In genomic region chr2:119941981-119942513, GRCh38 we compare ENCODE assay signal across 23 cellular contexts.
"Had no signal": no experiment of that assay in that cellular context is flagged by ENCODE, and none has a peak within 500 bp of the region (broad histone marks: within the 10 kb centered on the region; RNA-seq: fewer than 3 reads in every experiment).

No MANE protein-coding gene starts in this region.

- H3K4me3 Mint-ChIP-seq: activated T-cell treated with anti-CD3 and anti-CD28 coated beads, Interleukin-2, amount 50 U/mL, for 4 hours; neural crest cell had no signal

- H3K36me3 ChIP-seq: brain microvascular endothelial cell, uterus had no signal

- H3K4me1 Mint-ChIP-seq: neural crest cell had no signal

- DNase-seq: activated CD4-positive, alpha-beta T cell treated with anti-CD3 and anti-CD28 coated beads for 1 hour; activated CD4-positive, alpha-beta T cell treated with anti-CD3 and anti-CD28 coated beads, Interleukin-2, amount 50 U/mL, for 48 hours; activated effector memory CD4-positive, alpha-beta T cell treated with anti-CD3 and anti-CD28 coated beads, Interleukin-2, amount 50 U/mL, for 16 hours; activated naive CD4-positive, alpha-beta T cell treated with anti-CD3 and anti-CD28 coated beads, Interleukin-2, amount 50 U/mL, for 16 hours; activated T-cell treated with anti-CD3 and anti-CD28 coated beads, Interleukin-2, amount 50 U/mL, for 4 hours; aorta; brain microvascular endothelial cell; central memory CD4-positive, alpha-beta T cell; gastrocnemius medialis; heart left ventricle; kidney glomerular epithelial cell; left ventricle myocardium inferior; retina; stimulated activated CD4-positive, alpha-beta T cell treated with anti-CD3 and anti-CD28 coated beads, Interleukin-12 subunit alpha, Interleukin-12 subunit beta, amount 100 ng/mL, for 4 hours; stimulated activated CD4-positive, alpha-beta T cell treated with anti-CD3 and anti-CD28 coated beads, Interleukin-1b, Interleukin-23, amount 100 ng/mL, for 48 hours; stimulated activated CD8-positive, alpha-beta memory T cell treated with anti-CD3 and anti-CD28 coated beads, Interleukin-4, amount 100 ng/mL, for 48 hours; stimulated activated naive CD8-positive, alpha-beta T cell treated with anti-CD3 and anti-CD28 coated beads, Interleukin-15, Interleukin-2, amounts not matched to agents 100 U/mL and 50 U/mL, for 24 hours; T-helper 2 cell; transverse colon; uterus had no signal

- H3K4me3 ChIP-seq: coronary artery, gastrocnemius medialis, heart left ventricle, left ventricle myocardium inferior, transverse colon, uterus had no signal

- H3K27me3 ChIP-seq: brain microvascular endothelial cell, gastrocnemius medialis, heart left ventricle, transverse colon, uterus had no signal

- H3K9me3 ChIP-seq: gastrocnemius medialis, heart left ventricle, left ventricle myocardium inferior, transverse colon, uterus had no signal

- H3K27ac ChIP-seq: brain microvascular endothelial cell, coronary artery, heart left ventricle, left ventricle myocardium inferior, transverse colon, uterus, VCaP had no signal

- H3K9me3 Mint-ChIP-seq: activated T-cell treated with anti-CD3 and anti-CD28 coated beads, Interleukin-2, amount 50 U/mL, for 4 hours; neural crest cell had no signal

- ATAC-seq: activated T-cell treated with anti-CD3 and anti-CD28 coated beads, Interleukin-2, amount 50 U/mL, for 4 hours; gastrocnemius medialis; stimulated activated naive CD8-positive, alpha-beta T cell treated with anti-CD3 and anti-CD28 coated beads, Interleukin-15, Interleukin-2, amounts not matched to agents 100 U/mL and 50 U/mL, for 24 hours had no signal

- H3K4me1 ChIP-seq: transverse colon, uterus had no signal
